In genomic region chr11:106344392-106344791, GRCh38 we compare ENCODE assay signal across 22 cellular contexts.
DNase-seq lines count a peak whose midpoint lies in the region; ATAC-seq and TF ChIP-seq lines count a peak whose summit lies in the region.
"Had no signal": no experiment of that assay in that cellular context is flagged by ENCODE, and none has a peak within 500 bp of the region (broad histone marks: within the 10 kb centered on the region; RNA-seq: fewer than 3 reads in every experiment).

No MANE protein-coding gene starts in this region.

- H3K9ac ChIP-seq in IMR-90 (ENCODE audit: low read depth, low read length), result no peak overlapping the region

- POLR2A ChIA-PET in IMR-90 (lab: Charles Lee; ENCODE audit: unreplicated experiment), result no interaction called here

- intact Hi-C loops in IMR-90 (cut with micrococcal nuclease), result no loop called here
- intact Hi-C loops in aorta (cut with DNase I), result no loop called here

- no peak for TF ChIP-seq POLR2A in IMR-90 (IDR thresholded peaks at IDR 0.05; ENCODE audit: low read depth, low read length)

- H3K9me3 ChIP-seq in IMR-90 (ENCODE audit: control insufficient read depth, insufficient read depth, low read length) (no peaks in the 10 kb centered on the region), aorta (ENCODE audit: control insufficient read depth, low read length) (no peaks in the 10 kb centered on the region)
- H3K9me3 ChIP-seq: right lobe of liver, thyroid gland had no signal

- no peak overlapping the region for H3K4ac ChIP-seq in IMR-90 (ENCODE audit: low read depth, low read length)

- no peak for TF ChIP-seq CTCF in IMR-90 (conservative IDR thresholded peaks at IDR 0.05; ENCODE audit: low read depth, low read length)

- no CpG with 5 or more reads among the region's 2 CpGs for WGBS in IMR-90 (ENCODE audit: extremely low coverage in 2 of 2, insufficient read length in 1 of 2), 2 experiments
- 21% methylated on average over 2 of the region's 2 CpGs for WGBS in aorta, 2 donors

- no peak overlapping the region for H2BK20ac ChIP-seq in IMR-90 (ENCODE audit: low read depth, low read length)

- H4K5ac ChIP-seq in IMR-90 (ENCODE audit: low read depth, low read length), result no peak overlapping the region

- no TSS peak for BruUV-seq in IMR-90 (replicated peaks; lab: Mats Ljungman, UMichigan)

- dilution Hi-C loops in IMR-90 (cut with HindIII; ENCODE audit: low sequenced_read_pairs, unreplicated experiment), result no loop called here

- CTCF ChIA-PET in IMR-90 (lab: Yijun Ruan, JAX), result no interaction called here

- H3K27me3 ChIP-seq in IMR-90 (ENCODE audit: control insufficient read depth, insufficient read depth, low read length), result no peaks in the 10 kb centered on the region
- no peaks in the 10 kb centered on the region for H3K27me3 ChIP-seq in aorta (ENCODE audit: control insufficient read depth in 1 of 2, insufficient read depth in 2 of 2, low read length in 1 of 2)
- H3K27me3 ChIP-seq: right lobe of liver, thyroid gland had no signal

- peak overlapping the region; percentile 12; the same call in 1 of the 2 replicates for H3K18ac ChIP-seq in IMR-90 (ENCODE audit: low read depth, low read length)

- no peak overlapping the region for H4K8ac ChIP-seq in IMR-90 (ENCODE audit: low read depth in 2 of 2, low read length in 2 of 2)

- no peaks in the 10 kb centered on the region for H4K20me1 ChIP-seq in IMR-90 (ENCODE audit: insufficient read depth, low read length)

- in situ Hi-C loops in IMR-90 (cut with MboI; ENCODE audit: low sequenced_read_pairs), result no loop called here

- H2AK5ac ChIP-seq in IMR-90 (ENCODE audit: low read depth, low read length), result no peak overlapping the region

- H3K36me3 ChIP-seq in IMR-90 (ENCODE audit: control insufficient read depth, insufficient read depth, low read length) (no peaks in the 10 kb centered on the region), aorta (ENCODE audit: control insufficient read depth in 1 of 2, insufficient read depth in 2 of 2, low read length in 1 of 2) (no peaks in the 10 kb centered on the region)
- H3K36me3 ChIP-seq: right lobe of liver, thyroid gland had no signal

- H3K4me3 ChIP-seq in IMR-90 (ENCODE audit: insufficient read depth, low read depth, low read length), result no peak overlapping the region
- H3K4me3 ChIP-seq in aorta (ENCODE audit: low read length in 2 of 2), result no peak overlapping the region
- H3K4me3 ChIP-seq: PC-9, right lobe of liver, thyroid gland had no signal

- peak; percentile 75 for DNase-seq in IMR-90
- DNase-seq in cerebellar cortex (ENCODE audit: low spot score), result peak; percentile 13
- DNase-seq in inferior parietal cortex (ENCODE audit: extremely low spot score), result peak; percentile 32
- no peak for DNase-seq in aorta
- DNase-seq in OCI-M2 (lab: John Stamatoyannopoulos, UW; ENCODE audit: unreplicated experiment), result no peak
- no peak for DNase-seq in HuH-7.5 (ENCODE audit: low spot score)
- DNase-seq: activated CD4-positive, alpha-beta T cell treated with anti-CD3 and anti-CD28 coated beads, Interleukin-2, amount 50 U/mL, for 48 hours; activated naive CD8-positive, alpha-beta T cell treated with anti-CD3 and anti-CD28 coated beads, Interleukin-2, amount 10 ng/mL, durations not matched to agents 7 days and 5 days; activated T-cell treated with anti-CD3 and anti-CD28 coated beads, Interleukin-2, amount 50 U/mL, for 72 hours; CD4-positive, CD25-positive, alpha-beta regulatory T cell; dermis blood vessel endothelial cell; DMS79 treated with DMSO at 0.1 percent for 48 hours; foreskin melanocyte; MV-4-11; NCI-H2029 treated with DMSO at 0.1 percent for 48 hours; NCI-H526; PC-9; right lobe of liver; stimulated activated CD4-positive, alpha-beta T cell treated with anti-CD3 and anti-CD28 coated beads, Interleukin-4, amount 100 ng/mL, for 1 hour; stimulated activated CD8-positive, alpha-beta memory T cell treated with anti-CD3 and anti-CD28 coated beads, Interleukin-4, amount 100 ng/mL, for 48 hours; thyroid gland had no signal

- no peaks in the 10 kb centered on the region for H3K79me1 ChIP-seq in IMR-90 (ENCODE audit: low read depth in 1 of 2, low read length in 2 of 2)

- H3K27ac ChIP-seq in IMR-90 (ENCODE audit: insufficient read depth, low read length), result no peak overlapping the region
- no peak overlapping the region for H3K27ac ChIP-seq in aorta (ENCODE audit: low read depth in 1 of 2, low read length in 2 of 2)
- H3K27ac ChIP-seq: PC-9, right lobe of liver, thyroid gland had no signal

- no peak overlapping the region for H4K91ac ChIP-seq in IMR-90 (ENCODE audit: insufficient read depth, low read depth, low read length)

- no peak overlapping the region for H2BK120ac ChIP-seq in IMR-90 (ENCODE audit: low read depth, low read length)

- peak overlapping the region; percentile 50 for H2AFZ ChIP-seq in IMR-90 (replicated peaks; ENCODE audit: low read length, poor library complexity)

- no peak overlapping the region for H3K14ac ChIP-seq in IMR-90 (replicated peaks; ENCODE audit: low read depth, low read length)

- no peaks in the 10 kb centered on the region for H3K9me1 ChIP-seq in IMR-90 (ENCODE audit: insufficient read depth, low read length)

- no peak overlapping the region for H3K23ac ChIP-seq in IMR-90 (ENCODE audit: low read depth, low read length)

- H2AK9ac ChIP-seq in IMR-90 (replicated peaks; ENCODE audit: low read depth, low read length, poor library complexity), result no peak overlapping the region

- no peak overlapping the region for H3K56ac ChIP-seq in IMR-90 (ENCODE audit: extremely low read depth, insufficient read depth, low read length)

- no peak overlapping the region for H2BK15ac ChIP-seq in IMR-90 (ENCODE audit: low read depth, low read length)

- no peak for TF ChIP-seq RAD21 in IMR-90 (IDR thresholded peaks at IDR 0.05; ENCODE audit: low read length)

- H3K4me1 ChIP-seq in IMR-90 (ENCODE audit: control insufficient read depth, insufficient read depth, low read length), result 0 out of 2 replicates have a peak, but pooled peaks cover 2% of the 10 kb centered on the region
- no peaks in the 10 kb centered on the region for H3K4me1 ChIP-seq in aorta (ENCODE audit: control insufficient read depth in 1 of 2, insufficient read depth in 2 of 2, low read length in 2 of 2)
- H3K4me1 ChIP-seq: right lobe of liver, thyroid gland had no signal

- ATAC-seq in IMR-90 (ENCODE audit: low read depth) (peak; percentile 75), aorta (ENCODE audit: low FRiP score) (peak; percentile 22), GM18867 (IDR thresholded peaks at IDR 0.05; ENCODE audit: unreplicated experiment) (no peak)
- ATAC-seq: activated T-cell treated with anti-CD3 and anti-CD28 coated beads, Interleukin-2, amount 50 U/mL, for 72 hours; right lobe of liver had no signal

- H3K4me2 ChIP-seq in IMR-90 (ENCODE audit: low read depth, low read length), result peak overlapping the region; percentile 36; the same call in 1 of the 2 replicates
- H3K4me2 ChIP-seq: PC-9 had no signal

- H2BK5ac ChIP-seq in IMR-90 (ENCODE audit: low read depth, low read length, poor library complexity, severe bottlenecking), result no peak overlapping the region

TF ChIP-seq in IMR-90, 13 proteins besides CTCF, POLR2A, EP300 and RAD21:
- TF ChIP-seq, protein P1, sequence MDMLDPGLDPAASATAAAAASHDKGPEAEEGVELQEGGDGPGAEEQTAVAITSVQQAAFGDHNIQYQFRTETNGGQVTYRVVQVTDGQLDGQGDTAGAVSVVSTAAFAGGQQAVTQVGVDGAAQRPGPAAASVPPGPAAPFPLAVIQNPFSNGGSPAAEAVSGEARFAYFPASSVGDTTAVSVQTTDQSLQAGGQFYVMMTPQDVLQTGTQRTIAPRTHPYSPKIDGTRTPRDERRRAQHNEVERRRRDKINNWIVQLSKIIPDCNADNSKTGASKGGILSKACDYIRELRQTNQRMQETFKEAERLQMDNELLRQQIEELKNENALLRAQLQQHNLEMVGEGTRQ (IDR thresholded peaks at IDR 0.05; ENCODE audit: low read depth, low read length), result no peak
- TF ChIP-seq, protein P2, sequence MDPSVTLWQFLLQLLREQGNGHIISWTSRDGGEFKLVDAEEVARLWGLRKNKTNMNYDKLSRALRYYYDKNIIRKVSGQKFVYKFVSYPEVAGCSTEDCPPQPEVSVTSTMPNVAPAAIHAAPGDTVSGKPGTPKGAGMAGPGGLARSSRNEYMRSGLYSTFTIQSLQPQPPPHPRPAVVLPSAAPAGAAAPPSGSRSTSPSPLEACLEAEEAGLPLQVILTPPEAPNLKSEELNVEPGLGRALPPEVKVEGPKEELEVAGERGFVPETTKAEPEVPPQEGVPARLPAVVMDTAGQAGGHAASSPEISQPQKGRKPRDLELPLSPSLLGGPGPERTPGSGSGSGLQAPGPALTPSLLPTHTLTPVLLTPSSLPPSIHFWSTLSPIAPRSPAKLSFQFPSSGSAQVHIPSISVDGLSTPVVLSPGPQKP (IDR thresholded peaks at IDR 0.05; ENCODE audit: borderline replicate concordance, low read depth, low read length), result no peak
- TF ChIP-seq BHLHE40 (IDR thresholded peaks at IDR 0.05; ENCODE audit: low read depth, low read length) (no peak), CEBPB (IDR thresholded peaks at IDR 0.05; ENCODE audit: low read depth, low read length) (no peak)

Comparison
In these comparisons a context has a peak if more than half of its experiments do, and no peak if none do; other contexts are left out.
1. DNase-seq: peak in IMR-90 (single experiment), cerebellar cortex (single experiment) and inferior parietal cortex (single experiment); none in aorta (0 of 2), OCI-M2 (single experiment) and HuH-7.5 (single experiment).